In the genomic region with DNA sequence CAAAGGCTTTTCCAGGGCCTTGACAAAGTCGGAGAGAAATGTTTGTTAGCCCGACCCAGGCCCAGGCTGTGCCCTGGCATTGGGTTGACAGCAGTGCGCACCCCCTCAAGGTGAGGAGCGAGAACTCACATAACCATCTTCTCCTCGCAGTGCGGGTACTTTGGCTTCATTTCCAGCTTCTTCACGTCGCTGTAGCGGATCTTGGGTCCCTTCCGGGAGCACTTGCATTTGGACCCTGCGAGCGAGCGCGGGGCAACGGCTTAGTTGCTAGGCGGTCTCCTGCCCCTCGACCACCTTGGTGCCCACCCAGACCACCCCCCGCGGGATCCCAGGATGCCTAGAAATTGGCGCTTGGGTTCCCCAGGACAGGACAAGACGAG, we compare ENCODE assay signal across 13 cellular contexts. TPM values are rescaled to one million over a fixed set of nuclear protein-coding genes. Genes with fewer than 3 reads are reported as not detected.
DNase-seq lines count a peak whose midpoint lies in the region; ATAC-seq and TF ChIP-seq lines count a peak whose summit lies in the region.
"Had no signal": no experiment of that assay in that cellular context is flagged by ENCODE, and none has a peak within 500 bp of the region (broad histone marks: within the 10 kb centered on the region; RNA-seq: fewer than 3 reads in every experiment).

No MANE protein-coding gene starts in this region.

- no peak overlapping the region for H3K27ac ChIP-seq in psoas muscle
- H3K27ac ChIP-seq: thyroid gland had no signal

- in situ Hi-C loops in astrocyte of the cerebellum (cut with HindIII; ENCODE audit: low sequenced_read_pairs): no loop called here

- H3K27me3 ChIP-seq in psoas muscle (ENCODE audit: insufficient read depth in 3 of 3, low read length in 2 of 3): peaks cover 0 to 57% (median 12%) of the 10 kb centered on the region in 3 donors

- 6 to 8% (median 6%) methylated on average over 21 of the region's 21 CpGs for WGBS in psoas muscle, 3 donors

- intact Hi-C loops in psoas muscle (cut with DNase I): no loop called here

- ATAC-seq in psoas muscle: peak in 1 of 4 donors; percentile 10
- no peak for ATAC-seq in GM21367 (IDR thresholded peaks at IDR 0.05; ENCODE audit: unreplicated experiment)
- ATAC-seq in HG03095 (IDR thresholded peaks at IDR 0.05; ENCODE audit: unreplicated experiment): no peak

- CTCF ChIA-PET in AG04449 (lab: Yijun Ruan, JAX): interaction anchor here (1.2 to 35.6 kb wide), 4 partner anchors 8 to 116 kb away, joined by 3 to 2422 read pairs (median 102); a partner anchor contains a TSS

- TF ChIP-seq CTCF in AG04449 (IDR thresholded peaks at IDR 0.05; ENCODE audit: insufficient read depth, low read length, missing control alignments): no peak
- TF ChIP-seq CTCF in astrocyte of the cerebellum (IDR thresholded peaks at IDR 0.05; ENCODE audit: low read depth, low read length, missing control alignments): no peak
- TF ChIP-seq CTCF in psoas muscle (IDR thresholded peaks at IDR 0.05): no peak

- H3K4me1 ChIP-seq in psoas muscle: no peaks in the 10 kb centered on the region

- no peaks in the 10 kb centered on the region for H3K36me3 ChIP-seq in psoas muscle (ENCODE audit: insufficient read depth in 1 of 2, low read depth in 1 of 2)
- H3K36me3 ChIP-seq: thyroid gland had no signal

- no peak for DNase-seq in AG04449 (ENCODE audit: low read depth, low spot score)
- DNase-seq in astrocyte of the cerebellum (ENCODE audit: low read depth): no peak
- DNase-seq in psoas muscle: no peak
- DNase-seq in NCI-H1417 (lab: John Stamatoyannopoulos, UW): no peak
- no peak for DNase-seq in amniotic stem cell (lab: John Stamatoyannopoulos, UW)
- DNase-seq: activated CD4-positive, CD25-positive, alpha-beta regulatory T cell treated with anti-CD3 and anti-CD28 coated beads, Interleukin-2, amount 50 U/mL, for 72 hours; NK-92 treated with Interleukin-12 subunit alpha and Interleukin-12 subunit beta, amount 100 ng/mL, for 24 hours had no signal

- POLR2A ChIA-PET in AG04449 (lab: Yijun Ruan, JAX): no interaction called here

- H3K9me3 ChIP-seq in psoas muscle: no peaks in the 10 kb centered on the region
- H3K9me3 ChIP-seq: thyroid gland had no signal

- H3K4me3 ChIP-seq in AG04449 (ENCODE audit: low read depth, low read length) (peak overlapping the region; percentile 50), astrocyte of the cerebellum (ENCODE audit: low read depth, low read length) (peak overlapping the region; percentile 41), iPS-11a (ENCODE audit: low read depth, low read length) (peak overlapping the region; percentile 48), psoas muscle (peak overlapping the region; percentile 57)
- H3K4me3 ChIP-seq: thyroid gland had no signal

RNA-seq across cellular contexts. Expression of a gene that starts 0.5 kb away (rescaled TPM):
- 10 to 100 TPM in 3 of 4 donors, 1 to 10 TPM in 1; 2.6 to 28.9 (median 22.6) TPM for total RNA-seq in psoas muscle
- 10 to 100 TPM in 2 of 3 donors, 1 to 10 TPM in 1; 8.8 to 28.3 (median 21.0) TPM for polyA plus RNA-seq in psoas muscle
- total RNA-seq: activated T-helper 1 cell treated with anti-CD3 and anti-CD28 coated beads, Interleukin-12 subunit alpha, Interleukin-12 subunit beta, Interleukin-2, Interleukin-4 antibody, amounts not matched to agents 30 ng/mL and 10 ng/mL and 1 ng/mL, durations not matched to agents 14 hours and 24 hours and 36 hours had no signal

RNA-seq across cellular contexts. Expression of a gene that starts 42.5 kb away (rescaled TPM):
- not detected for total RNA-seq in psoas muscle
- polyA plus RNA-seq in psoas muscle: not detected
- total RNA-seq: activated T-helper 1 cell treated with anti-CD3 and anti-CD28 coated beads, Interleukin-12 subunit alpha, Interleukin-12 subunit beta, Interleukin-2, Interleukin-4 antibody, amounts not matched to agents 30 ng/mL and 10 ng/mL and 1 ng/mL, durations not matched to agents 14 hours and 24 hours and 36 hours; renal cortical epithelial cell; thyroid gland had no signal
